Comparison of ENCODE assay signal across 15 cellular contexts in genomic region chr19:1601613-1602064, GRCh38. TPM values are rescaled to one million over a fixed set of nuclear protein-coding genes. Genes with fewer than 3 reads are reported as not detected.
DNase-seq lines count a peak whose midpoint lies in the region; ATAC-seq and TF ChIP-seq lines count a peak whose summit lies in the region.
"Had no signal": no experiment of that assay in that cellular context is flagged by ENCODE, and none has a peak within 500 bp of the region (broad histone marks: within the 10 kb centered on the region; RNA-seq: fewer than 3 reads in every experiment).

No MANE protein-coding gene starts in this region.

- H3K4me2 ChIP-seq in GM23248 (ENCODE audit: unreplicated experiment): no peak overlapping the region

- peaks cover 27% of the 10 kb centered on the region for H3K4me1 ChIP-seq in CD8-positive, alpha-beta T cell (ENCODE audit: insufficient read depth, low read length)
- peaks cover 13% of the 10 kb centered on the region for H3K4me1 ChIP-seq in GM23248 (ENCODE audit: insufficient read depth)
- no peaks in the 10 kb centered on the region for H3K4me1 ChIP-seq in foreskin keratinocyte

- H3K27me3 Mint-ChIP-seq in CD8-positive, alpha-beta T cell (ENCODE audit: low read depth): no peaks in the 10 kb centered on the region
- no peaks in the 10 kb centered on the region for H3K27me3 Mint-ChIP-seq in activated CD8-positive, alpha-beta memory T cell treated with anti-CD3 and anti-CD28 coated beads, Interleukin-2, amount 10 ng/mL, durations not matched to agents 7 days and 5 days

- POLR2A ChIA-PET in CD8-positive, alpha-beta T cell (lab: Charles Lee): interaction anchor here (0.9 kb wide), 2 partner anchors 9 kb away, joined by 4 read pairs; partner anchors contain the start of gene MBD3

- no peak overlapping the region for H3K4me3 Mint-ChIP-seq in CD8-positive, alpha-beta T cell
- no peak overlapping the region for H3K4me3 Mint-ChIP-seq in activated CD8-positive, alpha-beta memory T cell treated with anti-CD3 and anti-CD28 coated beads, Interleukin-2, amount 10 ng/mL, durations not matched to agents 7 days and 5 days

- no peak overlapping the region for H3K9ac ChIP-seq in GM23248

- H3K27me3 ChIP-seq in CD8-positive, alpha-beta T cell (ENCODE audit: insufficient read depth, low read length): no peaks in the 10 kb centered on the region
- H3K27me3 ChIP-seq in GM23248 (replicated peaks; ENCODE audit: insufficient read depth): no peaks in the 10 kb centered on the region
- no peaks in the 10 kb centered on the region for H3K27me3 ChIP-seq in foreskin keratinocyte
- H3K27me3 ChIP-seq: ovary had no signal

- no peak for ATAC-seq in CD8-positive, alpha-beta T cell
- ATAC-seq in foreskin keratinocyte: no peak
- no peak for ATAC-seq in activated CD8-positive, alpha-beta memory T cell treated with anti-CD3 and anti-CD28 coated beads, Interleukin-2, amount 10 ng/mL, durations not matched to agents 7 days and 5 days

- peaks cover 7% of the 10 kb centered on the region for H3F3A ChIP-seq in GM23248 (ENCODE audit: insufficient read depth)

- peak overlapping the region; percentile 32 for H3K27ac Mint-ChIP-seq in CD8-positive, alpha-beta T cell
- no peak overlapping the region for H3K27ac Mint-ChIP-seq in activated CD8-positive, alpha-beta memory T cell treated with anti-CD3 and anti-CD28 coated beads, Interleukin-2, amount 10 ng/mL, durations not matched to agents 7 days and 5 days

- CTCF ChIA-PET in CD8-positive, alpha-beta T cell (lab: Charles Lee): no interaction called here
- CTCF ChIA-PET in activated CD8-positive, alpha-beta memory T cell treated with anti-CD3 and anti-CD28 coated beads, Interleukin-2, amount 10 ng/mL, durations not matched to agents 7 days and 5 days (lab: Charles Lee): interaction anchor here (2.3 to 2.5 kb wide), 2 partner anchors 8 to 11 kb away, joined by 5 to 6 read pairs; partner anchors contain the start of gene MBD3

- no peak for TF ChIP-seq CTCF in CD8-positive, alpha-beta T cell (IDR thresholded peaks at IDR 0.05)
- TF ChIP-seq CTCF in VCaP (conservative IDR thresholded peaks at IDR 0.05) (peak; percentile 27; the same call in 1 of the 2 replicates), foreskin keratinocyte (conservative IDR thresholded peaks at IDR 0.05) (peak; percentile 29)

- H3K36me3 Mint-ChIP-seq in CD8-positive, alpha-beta T cell: peaks cover 32% of the 10 kb centered on the region
- peaks cover 23% of the 10 kb centered on the region for H3K36me3 Mint-ChIP-seq in activated CD8-positive, alpha-beta memory T cell treated with anti-CD3 and anti-CD28 coated beads, Interleukin-2, amount 10 ng/mL, durations not matched to agents 7 days and 5 days

- H3K9me3 ChIP-seq in CD8-positive, alpha-beta T cell (ENCODE audit: low read length): no peaks in the 10 kb centered on the region
- H3K9me3 ChIP-seq in GM23248 (ENCODE audit: low read depth): no peaks in the 10 kb centered on the region
- H3K9me3 ChIP-seq: Caco-2, ovary had no signal

- H3K79me2 ChIP-seq in GM23248 (ENCODE audit: insufficient read depth): peaks cover 75% of the 10 kb centered on the region

- no peak overlapping the region for H3K4me3 ChIP-seq in CD8-positive, alpha-beta T cell (ENCODE audit: low read depth, low read length)
- no peak overlapping the region for H3K4me3 ChIP-seq in GM23248
- H3K4me3 ChIP-seq: ovary had no signal

- in situ Hi-C loops in GM23248 (cut with MboI): no loop called here

- H4K20me1 ChIP-seq in GM23248 (ENCODE audit: insufficient read depth): no peaks in the 10 kb centered on the region

- H3K27ac ChIP-seq in CD8-positive, alpha-beta T cell (ENCODE audit: low read depth, low read length): no peak overlapping the region
- H3K27ac ChIP-seq in GM23248 (no peak overlapping the region), VCaP (no peak overlapping the region), foreskin keratinocyte (no peak overlapping the region)
- H3K27ac ChIP-seq: ovary had no signal

- peaks cover 16% of the 10 kb centered on the region for H3K36me3 ChIP-seq in CD8-positive, alpha-beta T cell (ENCODE audit: insufficient read depth, low read length)
- H3K36me3 ChIP-seq in GM23248 (ENCODE audit: low read depth): peaks cover 14% of the 10 kb centered on the region; the same call in 1 of the 2 replicates
- H3K36me3 ChIP-seq: ovary had no signal

- peaks cover 32% of the 10 kb centered on the region for H3K4me1 Mint-ChIP-seq in CD8-positive, alpha-beta T cell (ENCODE audit: low read depth)
- H3K4me1 Mint-ChIP-seq in activated CD8-positive, alpha-beta memory T cell treated with anti-CD3 and anti-CD28 coated beads, Interleukin-2, amount 10 ng/mL, durations not matched to agents 7 days and 5 days: peaks cover 36% of the 10 kb centered on the region

- intact Hi-C loops in CD8-positive, alpha-beta T cell (cut with DNase I, micrococcal nuclease): loop anchor here in 1 of 2 experiments (10.0 kb wide), 1 partner anchor 937 kb away; the partner anchor contains the start of gene RNF126

- 82 to 84% methylated on average over 14 of the region's 14 CpGs for WGBS in GM23248 (ENCODE audit: low coverage in 1 of 2, low lambda C conversion rate in 2 of 2, missing lambda C conversion rate in 2 of 2), 2 experiments

- H3K9me3 Mint-ChIP-seq in CD8-positive, alpha-beta T cell: no peaks in the 10 kb centered on the region
- H3K9me3 Mint-ChIP-seq in activated CD8-positive, alpha-beta memory T cell treated with anti-CD3 and anti-CD28 coated beads, Interleukin-2, amount 10 ng/mL, durations not matched to agents 7 days and 5 days (ENCODE audit: low read depth): no peaks in the 10 kb centered on the region

- DNase-seq in CD8-positive, alpha-beta T cell: no peak
- DNase-seq in GM23248 (peak; percentile 33), foreskin keratinocyte (no peak), NOMO-1 treated with dmso at 0.1 percent for 144 hours (lab: John Stamatoyannopoulos, UW; ENCODE audit: unreplicated experiment) (no peak)
- DNase-seq in effector CD4-positive, alpha-beta T cell: no peak
- no peak for DNase-seq in activated CD8-positive, alpha-beta memory T cell treated with anti-CD3 and anti-CD28 coated beads, Interleukin-2, amount 10 ng/mL, durations not matched to agents 7 days and 5 days
- DNase-seq: activated CD8-positive, alpha-beta memory T cell treated with anti-CD3 and anti-CD28 coated beads, Interleukin-2, amount 50 U/mL, for 4 hours; foreskin fibroblast; NCI-H1436 treated with DMSO at 0.1 percent for 48 hours; SHP77 treated with DMSO at 0.1 percent for 48 hours; stimulated activated CD4-positive, alpha-beta T cell treated with anti-CD3 and anti-CD28 coated beads, Interleukin-12 subunit alpha, Interleukin-12 subunit beta, amount 100 ng/mL, for 4 hours; T1000 had no signal

- H3K9me2 ChIP-seq in GM23248 (ENCODE audit: insufficient read depth): no peaks in the 10 kb centered on the region

- H2AFZ ChIP-seq in GM23248: no peak overlapping the region

RNA-seq across cellular contexts. Expression of gene UQCR11, which starts 3.6 kb away (rescaled TPM):
- total RNA-seq in CD8-positive, alpha-beta T cell: 10 to 100 TPM; 97.1 to 98.0 TPM
- 49.3 and 53.0 TPM in 2 replicates for total RNA-seq in GM23248 (2014; rRNA removed; shearing (Covaris generic))
- polyA plus RNA-seq in GM23248 (2016; fragmentation: Nextera tagmentation; extraction: Ambion mirVana) (669 and 684 TPM in 2 replicates), foreskin keratinocyte (345 and 361 TPM in 2 replicates)
- 87.3 and 109 TPM in 2 replicates for total RNA-seq in foreskin keratinocyte
- 100 to 1,000 TPM; 192 to 196 TPM for total RNA-seq in activated CD8-positive, alpha-beta memory T cell treated with anti-CD3 and anti-CD28 coated beads, Interleukin-2, amount 10 ng/mL, durations not matched to agents 7 days and 5 days

RNA-seq across cellular contexts. Expression of gene MBD3, which starts 9.0 kb away (rescaled TPM):
- 10 to 100 TPM; 31.0 to 37.2 TPM for total RNA-seq in CD8-positive, alpha-beta T cell
- total RNA-seq in GM23248 (2014; rRNA removed; shearing (Covaris generic)): 134 and 153 TPM in 2 replicates
- 24.5 and 26.4 TPM in 2 replicates for polyA plus RNA-seq in GM23248 (2016; fragmentation: Nextera tagmentation; extraction: Ambion mirVana)
- total RNA-seq in foreskin keratinocyte: 77.1 and 86.3 TPM in 2 replicates
- polyA plus RNA-seq in foreskin keratinocyte: 80.5 and 85.0 TPM in 2 replicates
- total RNA-seq in activated CD8-positive, alpha-beta memory T cell treated with anti-CD3 and anti-CD28 coated beads, Interleukin-2, amount 10 ng/mL, durations not matched to agents 7 days and 5 days: 100 to 1,000 TPM in 1 of 2 experiments, 10 to 100 TPM in 1; 87.4 to 101 TPM

RNA-seq across cellular contexts. Expression of gene MEX3D, which starts 33.5 kb away (rescaled TPM):
- total RNA-seq in CD8-positive, alpha-beta T cell: 1 to 10 TPM; 1.5 to 1.7 TPM
- 50.3 and 50.6 TPM in 2 replicates for total RNA-seq in GM23248 (2014; rRNA removed; shearing (Covaris generic))
- polyA plus RNA-seq in GM23248 (2016; fragmentation: Nextera tagmentation; extraction: Ambion mirVana) (2.6 and 3.0 TPM in 2 replicates), foreskin keratinocyte (12.3 and 13.7 TPM in 2 replicates)
- total RNA-seq in foreskin keratinocyte: 26.2 and 27.9 TPM in 2 replicates
- total RNA-seq in activated CD8-positive, alpha-beta memory T cell treated with anti-CD3 and anti-CD28 coated beads, Interleukin-2, amount 10 ng/mL, durations not matched to agents 7 days and 5 days: 1 to 10 TPM; 7.6 to 9.5 TPM

RNA-seq across cellular contexts. Expression of gene TCF3, which starts 50.8 kb away (rescaled TPM):
- total RNA-seq in CD8-positive, alpha-beta T cell: 10 to 100 TPM; 67.6 to 69.7 TPM
- 58.9 and 60.6 TPM in 2 replicates for total RNA-seq in GM23248 (2014; rRNA removed; shearing (Covaris generic))
- polyA plus RNA-seq in GM23248 (2016; fragmentation: Nextera tagmentation; extraction: Ambion mirVana) (16.2 and 18.3 TPM in 2 replicates), foreskin keratinocyte (87.1 and 89.7 TPM in 2 replicates)
- 95.1 and 105 TPM in 2 replicates for total RNA-seq in foreskin keratinocyte
- total RNA-seq in activated CD8-positive, alpha-beta memory T cell treated with anti-CD3 and anti-CD28 coated beads, Interleukin-2, amount 10 ng/mL, durations not matched to agents 7 days and 5 days: 100 to 1,000 TPM; 116 to 124 TPM
